12 cellular contexts compared by ENCODE assay signal in the genomic region with DNA sequence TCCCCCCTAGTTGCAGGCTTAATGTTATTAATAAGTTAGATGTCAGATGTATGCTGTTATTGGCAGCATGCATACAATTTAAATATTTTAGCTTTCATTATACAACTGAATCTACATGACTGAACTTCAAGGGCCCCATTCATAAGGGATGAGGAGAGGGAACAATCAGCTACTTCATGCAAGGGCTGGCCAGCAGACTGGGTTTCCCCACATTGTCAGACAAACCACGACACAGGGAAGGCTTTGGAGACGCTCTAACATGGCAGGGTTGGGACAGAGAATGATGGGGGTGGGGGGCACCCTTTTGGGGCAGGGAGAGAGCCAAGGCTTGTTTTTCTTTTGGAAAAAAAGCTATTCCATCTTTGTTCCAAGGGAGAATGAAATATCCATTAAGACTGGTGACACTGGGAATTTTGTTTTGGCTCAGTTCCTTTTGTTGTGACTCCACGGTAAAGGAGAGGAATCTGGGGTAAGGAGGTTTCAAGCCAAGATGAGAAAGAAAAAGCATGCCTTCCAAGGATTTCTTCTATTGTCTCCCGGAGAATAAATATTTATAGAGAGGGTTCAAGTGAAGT.
DNase-seq lines count a peak whose midpoint lies in the region; ATAC-seq lines count a peak whose summit lies in the region.
"Had no signal": no experiment of that assay in that cellular context is flagged by ENCODE, and none has a peak within 500 bp of the region (broad histone marks: within the 10 kb centered on the region; RNA-seq: fewer than 3 reads in every experiment).

No MANE protein-coding gene starts in this region.

- DNase-seq in SIG-M5 treated with dmso at 0.1 percent for 504 hours (lab: John Stamatoyannopoulos, UW; ENCODE audit: unreplicated experiment), result peak; percentile 22
- DNase-seq in SIG-M5 (lab: John Stamatoyannopoulos, UW), result no peak
- peak; percentile 76 to 77 for DNase-seq in NCI-H526 (lab: John Stamatoyannopoulos, UW)
- DNase-seq in effector memory CD8-positive, alpha-beta T cell, result no peak
- peak in 44 of 56 donors; percentile 5 to 80 (median 41) for DNase-seq in nucleus accumbens (lab: John Stamatoyannopoulos, UW)
- no peak for DNase-seq in NCI-H510A treated with DMSO at 0.1 percent for 48 hours (lab: John Stamatoyannopoulos, UW)
- DNase-seq: 8988T, NCI-H1436, testis had no signal

- peaks cover 0 to 2% of the 10 kb centered on the region in 2 donors for H3K9me3 Mint-ChIP-seq in effector memory CD8-positive, alpha-beta T cell

- H3K4me1 Mint-ChIP-seq in effector memory CD8-positive, alpha-beta T cell (ENCODE audit: low read depth in 2 of 2), result peaks cover 34 to 38% of the 10 kb centered on the region in 2 donors

- H3K4me3 Mint-ChIP-seq in effector memory CD8-positive, alpha-beta T cell, result peak overlapping the region in 1 of 2 donors; percentile 57

- peak overlapping the region; percentile 99 to 100 for H3K27ac Mint-ChIP-seq in effector memory CD8-positive, alpha-beta T cell

- no peak for ATAC-seq in effector memory CD8-positive, alpha-beta T cell (replicated peaks)
- ATAC-seq in HG02798 (IDR thresholded peaks at IDR 0.05; ENCODE audit: poor library complexity, unreplicated experiment) (no peak), GM19455 (IDR thresholded peaks at IDR 0.05; ENCODE audit: unreplicated experiment) (no peak)
- ATAC-seq: esophagus mucosa had no signal

- H3K36me3 Mint-ChIP-seq in effector memory CD8-positive, alpha-beta T cell (ENCODE audit: insufficient read depth), result peaks cover 62% of the 10 kb centered on the region

- H3K27me3 Mint-ChIP-seq in effector memory CD8-positive, alpha-beta T cell, result no peaks in the 10 kb centered on the region

Comparison
In these comparisons a context has a peak if more than half of its experiments do, and no peak if none do; other contexts are left out.
1. DNase-seq: peak in SIG-M5 treated with dmso at 0.1 percent for 504 hours (single experiment), NCI-H526 (2 of 2) and nucleus accumbens (44 of 56); none in SIG-M5 (single experiment), effector memory CD8-positive, alpha-beta T cell (0 of 3) and NCI-H510A treated with DMSO at 0.1 percent for 48 hours (single experiment).